8 cellular contexts compared by ENCODE assay signal in the genomic region with DNA sequence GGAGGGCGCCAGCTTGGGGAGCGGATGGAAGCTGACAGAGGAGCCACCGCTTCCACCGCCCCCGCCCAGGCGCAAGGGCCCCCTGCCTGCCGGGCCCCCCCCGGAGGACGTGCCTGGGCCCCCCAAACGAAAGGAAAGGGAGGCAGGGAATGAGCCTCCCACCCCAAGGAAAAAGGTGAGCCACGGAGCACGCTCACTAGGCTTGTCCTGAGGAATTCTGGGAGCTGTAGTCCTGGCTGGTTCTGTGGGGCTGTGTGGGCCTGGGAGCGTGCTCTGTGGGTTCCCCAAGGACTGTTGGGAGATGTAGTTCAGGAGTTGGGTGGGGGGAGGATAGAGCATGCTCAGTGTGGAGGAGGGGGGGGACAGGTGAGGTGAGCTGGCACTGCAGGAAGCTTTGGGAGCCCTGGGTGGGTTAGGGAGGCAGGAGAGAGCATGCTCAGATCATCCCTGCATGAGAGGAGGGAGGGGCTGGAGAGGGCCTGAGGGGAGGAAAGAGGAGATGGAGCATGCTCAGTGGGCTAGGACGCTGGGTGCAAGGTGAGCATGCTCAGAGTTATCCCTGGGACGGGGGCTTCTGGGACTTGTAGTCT. TPM values are rescaled to one million over a fixed set of nuclear protein-coding genes. Genes with fewer than 3 reads are reported as not detected.
DNase-seq lines count a peak whose midpoint lies in the region; ATAC-seq and TF ChIP-seq lines count a peak whose summit lies in the region.

No MANE protein-coding gene starts in this region.

- no peaks in the 10 kb centered on the region for H3K9me3 ChIP-seq in WERI-Rb-1 (ENCODE audit: severe bottlenecking)

- no peak for ATAC-seq in effector memory CD8-positive, alpha-beta T cell (replicated peaks)
- no peak for ATAC-seq in activated T-helper 17 cell treated with anti-CD3 and anti-CD28 coated beads, Interleukin-2, amount 50 U/mL, for 72 hours (replicated peaks)

- peaks cover 25% of the 10 kb centered on the region for H3K36me3 Mint-ChIP-seq in effector memory CD8-positive, alpha-beta T cell (ENCODE audit: insufficient read depth)
- peaks cover 37% of the 10 kb centered on the region for H3K36me3 Mint-ChIP-seq in activated T-helper 17 cell treated with anti-CD3 and anti-CD28 coated beads, Interleukin-2, amount 50 U/mL, for 72 hours (ENCODE audit: low read depth)

- H3K27ac ChIP-seq in WERI-Rb-1: peak overlapping the region; percentile 64

- H3K4me3 Mint-ChIP-seq in effector memory CD8-positive, alpha-beta T cell: no peak overlapping the region
- no peak overlapping the region for H3K4me3 Mint-ChIP-seq in activated T-helper 17 cell treated with anti-CD3 and anti-CD28 coated beads, Interleukin-2, amount 50 U/mL, for 72 hours

- no peak overlapping the region for H3K4me3 ChIP-seq in WERI-Rb-1 (ENCODE audit: low read depth, low read length)
- no peak overlapping the region for H3K4me3 ChIP-seq in fibroblast of villous mesenchyme (ENCODE audit: low read depth, low read length)

- H3K36me3 ChIP-seq in WERI-Rb-1: peaks cover 43% of the 10 kb centered on the region

- no peaks in the 10 kb centered on the region for H3K27me3 Mint-ChIP-seq in effector memory CD8-positive, alpha-beta T cell
- H3K27me3 Mint-ChIP-seq in activated T-helper 17 cell treated with anti-CD3 and anti-CD28 coated beads, Interleukin-2, amount 50 U/mL, for 72 hours: no peaks in the 10 kb centered on the region

- TF ChIP-seq CTCF in GM13977 (IDR thresholded peaks at IDR 0.05; ENCODE audit: extremely low read depth, insufficient read depth, missing control alignments) (no peak), WERI-Rb-1 (IDR thresholded peaks at IDR 0.05; ENCODE audit: low read depth, low read length) (no peak), fibroblast of villous mesenchyme (IDR thresholded peaks at IDR 0.05; ENCODE audit: insufficient read depth, low read depth, low read length) (no peak)

- no peaks in the 10 kb centered on the region for H3K27me3 ChIP-seq in WERI-Rb-1 (ENCODE audit: insufficient read depth, low read depth, severe bottlenecking)

- peaks cover 14 to 18% of the 10 kb centered on the region in 2 donors for H3K4me1 Mint-ChIP-seq in effector memory CD8-positive, alpha-beta T cell (ENCODE audit: low read depth in 2 of 2)
- H3K4me1 Mint-ChIP-seq in activated T-helper 17 cell treated with anti-CD3 and anti-CD28 coated beads, Interleukin-2, amount 50 U/mL, for 72 hours: peaks cover 11% of the 10 kb centered on the region

- intact Hi-C loops in posterior cingulate gyrus (cut with DNase I): no loop called here

- in situ Hi-C loops in GM13977 (cut with MboI; ENCODE audit: low pct_unique_long_range_greater_than_20kb, low sequenced_read_pairs, unreplicated experiment): no loop called here

- H3K27ac Mint-ChIP-seq in effector memory CD8-positive, alpha-beta T cell: no peak overlapping the region
- no peak overlapping the region for H3K27ac Mint-ChIP-seq in activated T-helper 17 cell treated with anti-CD3 and anti-CD28 coated beads, Interleukin-2, amount 50 U/mL, for 72 hours

- no peaks in the 10 kb centered on the region for H3K9me3 Mint-ChIP-seq in effector memory CD8-positive, alpha-beta T cell
- no peaks in the 10 kb centered on the region for H3K9me3 Mint-ChIP-seq in activated T-helper 17 cell treated with anti-CD3 and anti-CD28 coated beads, Interleukin-2, amount 50 U/mL, for 72 hours

- DNase-seq in GM13977 (ENCODE audit: low spot score) (peak; percentile 74), NCI-H187 (lab: John Stamatoyannopoulos, UW) (peak; percentile 20 to 40), WERI-Rb-1 (peak; percentile 94), fibroblast of villous mesenchyme (ENCODE audit: low read depth) (peak; percentile 27), posterior cingulate gyrus (peak; percentile 47 to 96 (median 80)), mucosa of gallbladder (ENCODE audit: low spot score) (no peak)
- no peak for DNase-seq in effector memory CD8-positive, alpha-beta T cell

RNA-seq across cellular contexts. Expression of a gene that starts 4.5 kb away (rescaled TPM):
- total RNA-seq in fibroblast of villous mesenchyme (26.8 and 29.3 TPM in 2 replicates), mucosa of gallbladder (27.7 TPM)
- 10 to 100 TPM; 32.2 to 40.7 TPM for total RNA-seq in activated T-helper 17 cell treated with anti-CD3 and anti-CD28 coated beads, Interleukin-2, amount 50 U/mL, for 72 hours

RNA-seq across cellular contexts. Expression of a gene that starts 21.0 kb away (rescaled TPM):
- 43.6 and 45.7 TPM in 2 replicates for total RNA-seq in fibroblast of villous mesenchyme
- total RNA-seq in mucosa of gallbladder: 34.4 TPM
- 10 to 100 TPM; 12.4 to 25.8 TPM for total RNA-seq in activated T-helper 17 cell treated with anti-CD3 and anti-CD28 coated beads, Interleukin-2, amount 50 U/mL, for 72 hours

RNA-seq across cellular contexts. Expression of a gene that starts 29.7 kb away (rescaled TPM):
- total RNA-seq in fibroblast of villous mesenchyme (3.5 and 8.1 TPM in 2 replicates), mucosa of gallbladder (17.6 TPM)
- total RNA-seq in activated T-helper 17 cell treated with anti-CD3 and anti-CD28 coated beads, Interleukin-2, amount 50 U/mL, for 72 hours: 10 to 100 TPM; 27.5 to 33.7 TPM

RNA-seq across cellular contexts. Expression of a gene that starts 31.5 kb away (rescaled TPM):
- total RNA-seq in fibroblast of villous mesenchyme (3.2 and 3.5 TPM in 2 replicates), mucosa of gallbladder (11.0 TPM)
- total RNA-seq in activated T-helper 17 cell treated with anti-CD3 and anti-CD28 coated beads, Interleukin-2, amount 50 U/mL, for 72 hours: under 1 TPM; 0.15 to 0.26 TPM

RNA-seq across cellular contexts. Expression of a gene that starts 34.0 kb away (rescaled TPM):
- total RNA-seq in fibroblast of villous mesenchyme (35.0 and 51.2 TPM in 2 replicates), mucosa of gallbladder (37.8 TPM)
- total RNA-seq in activated T-helper 17 cell treated with anti-CD3 and anti-CD28 coated beads, Interleukin-2, amount 50 U/mL, for 72 hours: 10 to 100 TPM; 34.1 to 39.3 TPM

Comparison
In these comparisons a context has a peak if more than half of its experiments do, and no peak if none do; other contexts are left out.
1. DNase-seq: peak in GM13977 (single experiment), NCI-H187 (2 of 2), WERI-Rb-1 (single experiment), fibroblast of villous mesenchyme (single experiment) and posterior cingulate gyrus (10 of 10); none in mucosa of gallbladder (single experiment) and effector memory CD8-positive, alpha-beta T cell (0 of 3).